1 cellular context compared by ENCODE assay signal in the genomic region with DNA sequence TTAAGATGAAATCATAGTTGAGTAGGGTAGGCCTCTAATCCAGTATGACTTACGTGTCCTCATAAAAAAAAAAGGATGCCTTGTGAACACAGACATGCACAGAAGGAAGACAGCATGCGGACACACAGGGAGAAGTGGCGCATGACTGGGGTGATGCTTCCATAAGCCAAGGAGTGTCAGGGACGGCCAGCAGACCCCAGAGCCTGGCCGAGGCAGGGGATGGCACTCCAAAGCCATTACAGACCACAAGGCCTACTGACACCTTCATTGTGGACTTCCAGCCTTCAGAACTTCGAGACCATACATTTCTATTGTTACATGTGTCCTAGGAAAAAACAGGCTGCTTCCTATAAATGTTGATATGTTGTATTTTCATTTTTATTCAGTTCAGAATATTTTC.
TF ChIP-seq lines count a peak whose summit lies in the region.

No MANE protein-coding gene starts in this region.

TF ChIP-seq in GM12878, 131 proteins besides CTCF, POLR2A, EP300 and RAD21:
- TF ChIP-seq, protein P1, sequence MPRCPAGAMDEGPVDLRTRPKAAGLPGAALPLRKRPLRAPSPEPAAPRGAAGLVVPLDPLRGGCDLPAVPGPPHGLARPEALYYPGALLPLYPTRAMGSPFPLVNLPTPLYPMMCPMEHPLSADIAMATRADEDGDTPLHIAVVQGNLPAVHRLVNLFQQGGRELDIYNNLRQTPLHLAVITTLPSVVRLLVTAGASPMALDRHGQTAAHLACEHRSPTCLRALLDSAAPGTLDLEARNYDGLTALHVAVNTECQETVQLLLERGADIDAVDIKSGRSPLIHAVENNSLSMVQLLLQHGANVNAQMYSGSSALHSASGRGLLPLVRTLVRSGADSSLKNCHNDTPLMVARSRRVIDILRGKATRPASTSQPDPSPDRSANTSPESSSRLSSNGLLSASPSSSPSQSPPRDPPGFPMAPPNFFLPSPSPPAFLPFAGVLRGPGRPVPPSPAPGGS (IDR thresholded peaks at IDR 0.05; ENCODE audit: borderline replicate concordance, insufficient read depth, low read depth, low read length, poor library complexity, severe bottlenecking), result no peak
- TF ChIP-seq, protein P2, sequence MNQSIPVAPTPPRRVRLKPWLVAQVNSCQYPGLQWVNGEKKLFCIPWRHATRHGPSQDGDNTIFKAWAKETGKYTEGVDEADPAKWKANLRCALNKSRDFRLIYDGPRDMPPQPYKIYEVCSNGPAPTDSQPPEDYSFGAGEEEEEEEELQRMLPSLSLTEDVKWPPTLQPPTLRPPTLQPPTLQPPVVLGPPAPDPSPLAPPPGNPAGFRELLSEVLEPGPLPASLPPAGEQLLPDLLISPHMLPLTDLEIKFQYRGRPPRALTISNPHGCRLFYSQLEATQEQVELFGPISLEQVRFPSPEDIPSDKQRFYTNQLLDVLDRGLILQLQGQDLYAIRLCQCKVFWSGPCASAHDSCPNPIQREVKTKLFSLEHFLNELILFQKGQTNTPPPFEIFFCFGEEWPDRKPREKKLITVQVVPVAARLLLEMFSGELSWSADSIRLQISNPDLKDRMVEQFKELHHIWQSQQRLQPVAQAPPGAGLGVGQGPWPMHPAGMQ (IDR thresholded peaks at IDR 0.05; ENCODE audit: borderline replicate concordance), result no peak
- no peak for TF ChIP-seq ETV6 (conservative IDR thresholded peaks at IDR 0.05 in 1 of 2, IDR thresholded peaks at IDR 0.05 in 1 of 2; ENCODE audit: borderline replicate concordance in 1 of 2, low read depth in 1 of 2)
- no peak for TF ChIP-seq SMC3 (IDR thresholded peaks at IDR 0.05; ENCODE audit: borderline replicate concordance, low read length)
- TF ChIP-seq NR2C1 (IDR thresholded peaks at IDR 0.05), result no peak
- no peak for TF ChIP-seq BMI1 (IDR thresholded peaks at IDR 0.05; ENCODE audit: borderline replicate concordance)
- TF ChIP-seq NFYA (IDR thresholded peaks at IDR 0.05; ENCODE audit: borderline replicate concordance, low read depth, low read length), result no peak
- TF ChIP-seq ZSCAN29 (IDR thresholded peaks at IDR 0.05), result no peak
- TF ChIP-seq HDAC2 (IDR thresholded peaks at IDR 0.05), result no peak
- TF ChIP-seq ZNF274 (IDR thresholded peaks at IDR 0.05; ENCODE audit: insufficient read depth, insufficient read length), result no peak
- TF ChIP-seq LARP7 (IDR thresholded peaks at IDR 0.05), result no peak
- TF ChIP-seq, protein P3, sequence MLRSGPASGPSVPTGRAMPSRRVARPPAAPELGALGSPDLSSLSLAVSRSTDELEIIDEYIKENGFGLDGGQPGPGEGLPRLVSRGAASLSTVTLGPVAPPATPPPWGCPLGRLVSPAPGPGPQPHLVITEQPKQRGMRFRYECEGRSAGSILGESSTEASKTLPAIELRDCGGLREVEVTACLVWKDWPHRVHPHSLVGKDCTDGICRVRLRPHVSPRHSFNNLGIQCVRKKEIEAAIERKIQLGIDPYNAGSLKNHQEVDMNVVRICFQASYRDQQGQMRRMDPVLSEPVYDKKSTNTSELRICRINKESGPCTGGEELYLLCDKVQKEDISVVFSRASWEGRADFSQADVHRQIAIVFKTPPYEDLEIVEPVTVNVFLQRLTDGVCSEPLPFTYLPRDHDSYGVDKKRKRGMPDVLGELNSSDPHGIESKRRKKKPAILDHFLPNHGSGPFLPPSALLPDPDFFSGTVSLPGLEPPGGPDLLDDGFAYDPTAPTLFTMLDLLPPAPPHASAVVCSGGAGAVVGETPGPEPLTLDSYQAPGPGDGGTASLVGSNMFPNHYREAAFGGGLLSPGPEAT (IDR thresholded peaks at IDR 0.05; ENCODE audit: low read depth), result no peak
- TF ChIP-seq RFX5 (IDR thresholded peaks at IDR 0.05; ENCODE audit: low read depth, low read length), result no peak
- no peak for TF ChIP-seq MXI1 (IDR thresholded peaks at IDR 0.05; ENCODE audit: low read depth, low read length)
- TF ChIP-seq NR2F1 (conservative IDR thresholded peaks at IDR 0.05), result no peak
- no peak for TF ChIP-seq CBX5 (IDR thresholded peaks at IDR 0.05; ENCODE audit: low read depth)
- no peak for TF ChIP-seq NRF1 (conservative IDR thresholded peaks at IDR 0.05; ENCODE audit: low read depth, low read length)
- no peak for TF ChIP-seq HDAC6 (IDR thresholded peaks at IDR 0.05; ENCODE audit: unreplicated experiment)
- no peak for TF ChIP-seq ZBED1 (IDR thresholded peaks at IDR 0.05; ENCODE audit: borderline replicate concordance)
- TF ChIP-seq, protein P4, sequence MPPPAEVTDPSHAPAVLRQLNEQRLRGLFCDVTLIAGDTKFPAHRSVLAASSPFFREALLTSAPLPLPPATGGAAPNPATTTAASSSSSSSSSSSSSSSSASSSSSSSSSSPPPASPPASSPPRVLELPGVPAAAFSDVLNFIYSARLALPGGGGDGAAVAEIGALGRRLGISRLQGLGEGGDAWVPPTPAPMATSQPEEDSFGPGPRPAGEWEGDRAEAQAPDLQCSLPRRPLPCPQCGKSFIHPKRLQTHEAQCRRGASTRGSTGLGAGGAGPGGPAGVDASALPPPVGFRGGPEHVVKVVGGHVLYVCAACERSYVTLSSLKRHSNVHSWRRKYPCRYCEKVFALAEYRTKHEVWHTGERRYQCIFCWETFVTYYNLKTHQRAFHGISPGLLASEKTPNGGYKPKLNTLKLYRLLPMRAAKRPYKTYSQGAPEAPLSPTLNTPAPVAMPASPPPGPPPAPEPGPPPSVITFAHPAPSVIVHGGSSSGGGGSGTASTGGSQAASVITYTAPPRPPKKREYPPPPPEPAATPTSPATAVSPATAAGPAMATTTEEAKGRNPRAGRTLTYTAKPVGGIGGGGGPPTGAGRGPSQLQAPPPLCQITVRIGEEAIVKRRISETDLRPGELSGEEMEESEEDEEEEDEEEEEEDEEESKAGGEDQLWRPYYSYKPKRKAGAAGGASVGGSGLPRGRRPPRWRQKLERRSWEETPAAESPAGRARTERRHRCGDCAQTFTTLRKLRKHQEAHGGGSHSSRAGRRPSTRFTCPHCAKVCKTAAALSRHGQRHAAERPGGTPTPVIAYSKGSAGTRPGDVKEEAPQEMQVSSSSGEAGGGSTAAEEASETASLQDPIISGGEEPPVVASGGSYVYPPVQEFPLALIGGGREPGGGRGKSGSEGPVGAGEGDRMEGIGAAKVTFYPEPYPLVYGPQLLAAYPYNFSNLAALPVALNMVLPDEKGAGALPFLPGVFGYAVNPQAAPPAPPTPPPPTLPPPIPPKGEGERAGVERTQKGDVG (CRISPR knock-in tag; IDR thresholded peaks at IDR 0.05), result no peak
